ENCODE assay signal across 1 cellular context in the genomic region with DNA sequence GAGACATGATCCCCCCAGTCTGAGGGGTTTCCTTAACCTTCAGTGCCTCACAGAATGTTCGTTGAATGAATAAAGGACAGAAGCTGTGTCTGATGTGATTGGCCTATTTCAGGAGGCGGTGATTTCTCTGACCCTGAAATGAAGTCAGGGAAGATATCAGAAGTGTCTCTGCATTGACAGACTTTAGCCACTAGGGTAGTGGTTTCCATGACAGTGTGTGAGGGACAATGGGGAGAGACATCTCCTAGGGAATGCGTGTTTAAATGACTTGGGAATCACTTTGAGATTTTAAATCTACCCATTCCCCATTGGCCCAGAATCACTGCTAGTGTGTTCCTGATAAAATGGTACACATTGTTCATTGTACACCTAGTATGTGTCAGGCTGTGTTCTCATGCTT.
TF ChIP-seq lines count a peak whose summit lies in the region.

No MANE protein-coding gene starts in this region.

TF ChIP-seq in GM23338, 12 proteins besides CTCF, POLR2A, EP300 and RAD21 (continued from another document):
- TF ChIP-seq, protein P1, sequence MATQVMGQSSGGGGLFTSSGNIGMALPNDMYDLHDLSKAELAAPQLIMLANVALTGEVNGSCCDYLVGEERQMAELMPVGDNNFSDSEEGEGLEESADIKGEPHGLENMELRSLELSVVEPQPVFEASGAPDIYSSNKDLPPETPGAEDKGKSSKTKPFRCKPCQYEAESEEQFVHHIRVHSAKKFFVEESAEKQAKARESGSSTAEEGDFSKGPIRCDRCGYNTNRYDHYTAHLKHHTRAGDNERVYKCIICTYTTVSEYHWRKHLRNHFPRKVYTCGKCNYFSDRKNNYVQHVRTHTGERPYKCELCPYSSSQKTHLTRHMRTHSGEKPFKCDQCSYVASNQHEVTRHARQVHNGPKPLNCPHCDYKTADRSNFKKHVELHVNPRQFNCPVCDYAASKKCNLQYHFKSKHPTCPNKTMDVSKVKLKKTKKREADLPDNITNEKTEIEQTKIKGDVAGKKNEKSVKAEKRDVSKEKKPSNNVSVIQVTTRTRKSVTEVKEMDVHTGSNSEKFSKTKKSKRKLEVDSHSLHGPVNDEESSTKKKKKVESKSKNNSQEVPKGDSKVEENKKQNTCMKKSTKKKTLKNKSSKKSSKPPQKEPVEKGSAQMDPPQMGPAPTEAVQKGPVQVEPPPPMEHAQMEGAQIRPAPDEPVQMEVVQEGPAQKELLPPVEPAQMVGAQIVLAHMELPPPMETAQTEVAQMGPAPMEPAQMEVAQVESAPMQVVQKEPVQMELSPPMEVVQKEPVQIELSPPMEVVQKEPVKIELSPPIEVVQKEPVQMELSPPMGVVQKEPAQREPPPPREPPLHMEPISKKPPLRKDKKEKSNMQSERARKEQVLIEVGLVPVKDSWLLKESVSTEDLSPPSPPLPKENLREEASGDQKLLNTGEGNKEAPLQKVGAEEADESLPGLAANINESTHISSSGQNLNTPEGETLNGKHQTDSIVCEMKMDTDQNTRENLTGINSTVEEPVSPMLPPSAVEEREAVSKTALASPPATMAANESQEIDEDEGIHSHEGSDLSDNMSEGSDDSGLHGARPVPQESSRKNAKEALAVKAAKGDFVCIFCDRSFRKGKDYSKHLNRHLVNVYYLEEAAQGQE (IDR thresholded peaks at IDR 0.05; ENCODE audit: unreplicated experiment) = no peak
- TF ChIP-seq POLR2AphosphoS5 (IDR thresholded peaks at IDR 0.05; ENCODE audit: low read depth) (no peak), CREB1 (CRISPR knock-in tag; IDR thresholded peaks at IDR 0.05; ENCODE audit: low read depth) (no peak), STAT1 (IDR thresholded peaks at IDR 0.05; ENCODE audit: unreplicated experiment) (no peak), EZH2phosphoT487 (IDR thresholded peaks at IDR 0.05; ENCODE audit: unreplicated experiment) (no peak)
- TF ChIP-seq, protein P2, sequence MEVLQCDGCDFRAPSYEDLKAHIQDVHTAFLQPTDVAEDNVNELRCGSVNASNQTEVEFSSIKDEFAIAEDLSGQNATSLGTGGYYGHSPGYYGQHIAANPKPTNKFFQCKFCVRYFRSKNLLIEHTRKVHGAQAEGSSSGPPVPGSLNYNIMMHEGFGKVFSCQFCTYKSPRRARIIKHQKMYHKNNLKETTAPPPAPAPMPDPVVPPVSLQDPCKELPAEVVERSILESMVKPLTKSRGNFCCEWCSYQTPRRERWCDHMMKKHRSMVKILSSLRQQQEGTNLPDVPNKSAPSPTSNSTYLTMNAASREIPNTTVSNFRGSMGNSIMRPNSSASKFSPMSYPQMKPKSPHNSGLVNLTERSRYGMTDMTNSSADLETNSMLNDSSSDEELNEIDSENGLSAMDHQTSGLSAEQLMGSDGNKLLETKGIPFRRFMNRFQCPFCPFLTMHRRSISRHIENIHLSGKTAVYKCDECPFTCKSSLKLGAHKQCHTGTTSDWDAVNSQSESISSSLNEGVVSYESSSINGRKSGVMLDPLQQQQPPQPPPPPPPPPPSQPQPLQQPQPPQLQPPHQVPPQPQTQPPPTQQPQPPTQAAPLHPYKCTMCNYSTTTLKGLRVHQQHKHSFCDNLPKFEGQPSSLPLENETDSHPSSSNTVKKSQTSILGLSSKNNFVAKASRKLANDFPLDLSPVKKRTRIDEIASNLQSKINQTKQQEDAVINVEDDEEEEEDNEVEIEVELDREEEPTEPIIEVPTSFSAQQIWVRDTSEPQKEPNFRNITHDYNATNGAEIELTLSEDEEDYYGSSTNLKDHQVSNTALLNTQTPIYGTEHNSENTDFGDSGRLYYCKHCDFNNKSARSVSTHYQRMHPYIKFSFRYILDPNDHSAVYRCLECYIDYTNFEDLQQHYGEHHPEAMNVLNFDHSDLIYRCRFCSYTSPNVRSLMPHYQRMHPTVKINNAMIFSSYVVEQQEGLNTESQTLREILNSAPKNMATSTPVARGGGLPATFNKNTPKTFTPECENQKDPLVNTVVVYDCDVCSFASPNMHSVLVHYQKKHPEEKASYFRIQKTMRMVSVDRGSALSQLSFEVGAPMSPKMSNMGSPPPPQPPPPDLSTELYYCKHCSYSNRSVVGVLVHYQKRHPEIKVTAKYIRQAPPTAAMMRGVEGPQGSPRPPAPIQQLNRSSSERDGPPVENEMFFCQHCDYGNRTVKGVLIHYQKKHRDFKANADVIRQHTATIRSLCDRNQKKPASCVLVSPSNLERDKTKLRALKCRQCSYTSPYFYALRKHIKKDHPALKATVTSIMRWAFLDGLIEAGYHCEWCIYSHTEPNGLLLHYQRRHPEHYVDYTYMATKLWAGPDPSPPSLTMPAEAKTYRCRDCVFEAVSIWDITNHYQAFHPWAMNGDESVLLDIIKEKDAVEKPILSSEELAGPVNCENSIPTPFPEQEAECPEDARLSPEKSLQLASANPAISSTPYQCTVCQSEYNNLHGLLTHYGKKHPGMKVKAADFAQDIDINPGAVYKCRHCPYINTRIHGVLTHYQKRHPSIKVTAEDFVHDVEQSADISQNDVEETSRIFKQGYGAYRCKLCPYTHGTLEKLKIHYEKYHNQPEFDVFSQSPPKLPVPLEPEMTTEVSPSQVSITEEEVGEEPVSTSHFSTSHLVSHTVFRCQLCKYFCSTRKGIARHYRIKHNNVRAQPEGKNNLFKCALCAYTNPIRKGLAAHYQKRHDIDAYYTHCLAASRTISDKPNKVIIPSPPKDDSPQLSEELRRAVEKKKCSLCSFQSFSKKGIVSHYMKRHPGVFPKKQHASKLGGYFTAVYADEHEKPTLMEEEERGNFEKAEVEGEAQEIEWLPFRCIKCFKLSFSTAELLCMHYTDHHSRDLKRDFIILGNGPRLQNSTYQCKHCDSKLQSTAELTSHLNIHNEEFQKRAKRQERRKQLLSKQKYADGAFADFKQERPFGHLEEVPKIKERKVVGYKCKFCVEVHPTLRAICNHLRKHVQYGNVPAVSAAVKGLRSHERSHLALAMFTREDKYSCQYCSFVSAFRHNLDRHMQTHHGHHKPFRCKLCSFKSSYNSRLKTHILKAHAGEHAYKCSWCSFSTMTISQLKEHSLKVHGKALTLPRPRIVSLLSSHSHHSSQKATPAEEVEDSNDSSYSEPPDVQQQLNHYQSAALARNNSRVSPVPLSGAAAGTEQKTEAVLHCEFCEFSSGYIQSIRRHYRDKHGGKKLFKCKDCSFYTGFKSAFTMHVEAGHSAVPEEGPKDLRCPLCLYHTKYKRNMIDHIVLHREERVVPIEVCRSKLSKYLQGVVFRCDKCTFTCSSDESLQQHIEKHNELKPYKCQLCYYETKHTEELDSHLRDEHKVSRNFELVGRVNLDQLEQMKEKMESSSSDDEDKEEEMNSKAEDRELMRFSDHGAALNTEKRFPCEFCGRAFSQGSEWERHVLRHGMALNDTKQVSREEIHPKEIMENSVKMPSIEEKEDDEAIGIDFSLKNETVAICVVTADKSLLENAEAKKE (CRISPR knock-in tag; IDR thresholded peaks at IDR 0.05) = no peak
